Comparison of ENCODE assay signal across 27 cellular contexts in the genomic region with DNA sequence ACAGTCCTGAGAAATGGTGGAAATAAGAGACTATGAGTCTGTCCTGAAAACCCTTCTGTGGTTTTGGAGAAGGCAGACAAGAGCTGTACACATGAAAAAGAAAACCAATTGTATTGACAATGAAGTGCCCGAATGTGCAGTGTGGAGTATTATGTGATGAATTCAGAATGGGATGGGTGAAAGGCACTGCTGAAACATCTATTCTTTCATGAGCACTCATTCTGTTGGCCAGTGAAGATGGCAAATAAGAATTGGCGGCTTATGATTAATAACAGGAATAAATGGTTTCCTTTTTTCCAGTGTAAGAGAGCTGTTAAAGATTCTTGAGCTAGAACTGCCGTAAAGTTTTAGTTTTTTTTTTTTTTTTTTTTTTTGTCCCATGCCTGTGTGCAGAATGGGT.
"Had no signal": no experiment of that assay in that cellular context is flagged by ENCODE, and none has a peak within 500 bp of the region (broad histone marks: within the 10 kb centered on the region; RNA-seq: fewer than 3 reads in every experiment).

No MANE protein-coding gene starts in this region.

- H3K9me3 Mint-ChIP-seq: activated naive CD4-positive, alpha-beta T cell treated with anti-CD3 and anti-CD28 coated beads for 36 hours; activated T-cell treated with anti-CD3 and anti-CD28 coated beads, Interleukin-2, amount 50 U/mL, for 4 hours; nephron; stimulated activated naive B cell treated with anti-CD40 and anti-IgM and Interleukin-4, amounts not matched to agents 10 μg/mL and 1 μg/mL and 100 μg/mL, for 72 hours; T-helper 2 cell treated with Interferon-gamma antibody and Interleukin-4, amounts not matched to agents 5 μg/mL and 100 μg/mL, for 36 hours had no signal

- ATAC-seq: activated T-cell treated with anti-CD3 and anti-CD28 coated beads, Interleukin-2, amount 50 U/mL, for 4 hours; gastrocnemius medialis; pancreas; psoas muscle; stimulated activated naive B cell treated with anti-CD40 and anti-IgM and Interleukin-4, amounts not matched to agents 10 μg/mL and 1 μg/mL and 100 μg/mL, for 72 hours had no signal

- FAIRE-seq: bronchial epithelial cell, pancreas, urothelium cell line had no signal

- H3K27ac ChIP-seq: colonic mucosa, esophagus muscularis mucosa, gastrocnemius medialis, left ventricle myocardium inferior, pancreas, psoas muscle, right atrium auricular region, transverse colon had no signal

- H3K27me3 Mint-ChIP-seq: stimulated activated naive B cell treated with anti-CD40 and anti-IgM and Interleukin-4, amounts not matched to agents 10 μg/mL and 1 μg/mL and 100 μg/mL, for 72 hours had no signal

- DNase-seq: activated CD4-positive, alpha-beta T cell treated with anti-CD3 and anti-CD28 coated beads for 1 hour; activated CD4-positive, alpha-beta T cell treated with anti-CD3 and anti-CD28 coated beads, Interleukin-2, amount 50 U/mL, for 4 hours; activated CD8-positive, alpha-beta memory T cell treated with anti-CD3 and anti-CD28 coated beads for 24 hours; activated CD8-positive, alpha-beta memory T cell treated with anti-CD3 and anti-CD28 coated beads, Interleukin-2, amount 50 U/mL, for 4 hours; activated effector memory CD4-positive, alpha-beta T cell treated with Interleukin-2 at 50 U/mL for 16 hours; activated naive CD4-positive, alpha-beta T cell treated with anti-CD3 and anti-CD28 coated beads for 36 hours; activated T-cell treated with anti-CD3 and anti-CD28 coated beads, Interleukin-2, amount 50 U/mL, for 4 hours; amygdala; colonic mucosa; dorsolateral prefrontal cortex; gastrocnemius medialis; head of caudate nucleus; hypothalamus; left ventricle myocardium inferior; midbrain; pancreas; psoas muscle; stimulated activated CD4-positive, alpha-beta T cell treated with anti-CD3 and anti-CD28 coated beads, Interleukin-12 subunit alpha, Interleukin-12 subunit beta, amount 100 ng/mL, for 4 hours; stimulated activated CD4-positive, alpha-beta T cell treated with anti-CD3 and anti-CD28 coated beads, Interleukin-1b, Interleukin-23, amount 100 ng/mL, for 48 hours; stimulated activated naive B cell treated with anti-CD40 and anti-IgM and Interleukin-4, amounts not matched to agents 10 μg/mL and 1 μg/mL and 100 μg/mL, for 72 hours; transverse colon had no signal

- H3K4me3 ChIP-seq: colonic mucosa, dorsolateral prefrontal cortex, esophagus muscularis mucosa, gastrocnemius medialis, left ventricle myocardium inferior, pancreas, psoas muscle, right atrium auricular region, transverse colon had no signal

- H3K36me3 ChIP-seq: colonic mucosa, pancreas, right atrium auricular region, transverse colon had no signal

- H3K4me3 Mint-ChIP-seq: activated naive CD4-positive, alpha-beta T cell treated with anti-CD3 and anti-CD28 coated beads for 36 hours; activated T-cell treated with anti-CD3 and anti-CD28 coated beads, Interleukin-2, amount 50 U/mL, for 4 hours; stimulated activated naive B cell treated with anti-CD40 and anti-IgM and Interleukin-4, amounts not matched to agents 10 μg/mL and 1 μg/mL and 100 μg/mL, for 72 hours; T-helper 2 cell treated with Interferon-gamma antibody and Interleukin-4, amounts not matched to agents 5 μg/mL and 100 μg/mL, for 36 hours had no signal

- H3K9me3 ChIP-seq: colonic mucosa, esophagus muscularis mucosa, gastrocnemius medialis, left ventricle myocardium inferior, pancreas, psoas muscle, right atrium auricular region, transverse colon had no signal

- H3K27me3 ChIP-seq: colonic mucosa, dorsolateral prefrontal cortex, esophagus muscularis mucosa, gastrocnemius medialis, pancreas, right atrium auricular region, transverse colon had no signal

- H3K27ac Mint-ChIP-seq: activated naive CD4-positive, alpha-beta T cell treated with anti-CD3 and anti-CD28 coated beads for 36 hours; nephron; stimulated activated naive B cell treated with anti-CD40 and anti-IgM and Interleukin-4, amounts not matched to agents 10 μg/mL and 1 μg/mL and 100 μg/mL, for 72 hours; T-helper 2 cell treated with Interferon-gamma antibody and Interleukin-4, amounts not matched to agents 5 μg/mL and 100 μg/mL, for 36 hours had no signal
